In genomic region chr15:96735621-96736020, GRCh38 we compare ENCODE assay signal across 14 cellular contexts.
"Had no signal": no experiment of that assay in that cellular context is flagged by ENCODE, and none has a peak within 500 bp of the region (broad histone marks: within the 10 kb centered on the region; RNA-seq: fewer than 3 reads in every experiment).

No MANE protein-coding gene starts in this region.

- DNase-seq: effector CD4-positive, alpha-beta T cell; endodermal cell; erythroblast; foreskin keratinocyte; kidney; natural killer cell; posterior cingulate gyrus; sigmoid colon; stimulated activated CD4-positive, alpha-beta T cell treated with anti-CD3 and anti-CD28 coated beads, Interleukin-2, amount 100 ng/mL, for 24 hours; stimulated activated CD4-positive, alpha-beta T cell treated with anti-CD3 and anti-CD28 coated beads, Interleukin-4, amount 100 ng/mL, for 4 hours; stimulated activated naive B cell treated with anti-CD40 and anti-IgM and Interleukin-4, amounts not matched to agents 10 μg/mL and 1 μg/mL and 100 μg/mL, for 72 hours; stimulated activated naive CD8-positive, alpha-beta T cell treated with anti-CD3 and anti-CD28 coated beads, Interleukin-15, amount 100 ng/mL, for 72 hours; testis; transverse colon had no signal
